ENCODE assay signal across 8 cellular contexts in the genomic region with DNA sequence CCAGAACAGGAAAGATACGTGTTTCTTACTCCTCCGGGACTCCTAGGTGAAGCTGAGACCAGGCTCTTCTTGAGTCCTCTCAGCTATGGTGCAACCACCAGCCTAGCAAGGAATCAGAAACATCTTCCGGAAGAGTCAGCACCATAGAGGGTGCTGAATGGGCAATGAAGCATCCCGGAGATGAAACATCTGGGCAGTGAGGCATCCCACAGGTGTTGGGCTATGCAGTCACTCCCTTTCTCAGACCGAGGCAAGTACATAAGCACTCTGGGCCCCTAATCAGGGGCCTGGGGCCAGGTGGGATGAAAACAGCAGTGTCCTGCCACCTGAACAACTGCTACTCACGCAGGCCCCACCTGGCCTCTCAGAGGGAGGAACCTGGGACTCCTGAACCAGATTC.
DNase-seq lines count a peak whose midpoint lies in the region; ATAC-seq and TF ChIP-seq lines count a peak whose summit lies in the region.

No MANE protein-coding gene starts in this region.

- peaks cover 67% of the 10 kb centered on the region for H3K79me2 ChIP-seq in ACC112 (ENCODE audit: control insufficient read depth, insufficient read depth, low read length, unreplicated experiment)

- no peak for TF ChIP-seq CTCF in cardiac fibroblast (IDR thresholded peaks at IDR 0.05; ENCODE audit: low read depth, low read length)

- ATAC-seq in GM19438 (IDR thresholded peaks at IDR 0.05; ENCODE audit: low read depth, unreplicated experiment) (peak; percentile 32), HG03558 (IDR thresholded peaks at IDR 0.05; ENCODE audit: extremely low read depth, unreplicated experiment) (peak; percentile 17)

- H3K27ac ChIP-seq in ACC112 (ENCODE audit: low read depth, low read length): no peak overlapping the region
- H3K27ac ChIP-seq in muscle layer of duodenum (ENCODE audit: low read length): peak overlapping the region; percentile 93

- H3K27me3 ChIP-seq in ACC112 (ENCODE audit: insufficient read depth, low read length) (no peaks in the 10 kb centered on the region), muscle layer of duodenum (ENCODE audit: low read depth, low read length) (no peaks in the 10 kb centered on the region)

- H3K4me3 ChIP-seq in ACC112 (ENCODE audit: low read depth, low read length) (peak overlapping the region; percentile 89), cardiac fibroblast (replicated peaks in 1 of 2; ENCODE audit: low read depth in 2 of 2, low read length in 2 of 2) (peak overlapping the region; percentile 96 to 97), muscle layer of duodenum (ENCODE audit: low read depth in 1 of 2, low read length in 2 of 2) (peak overlapping the region; percentile 87 to 94)

- 0 out of 2 replicates have a peak, but pooled peaks cover 6% of the 10 kb centered on the region for H3K36me3 ChIP-seq in ACC112 (ENCODE audit: insufficient read depth, low read length)
- H3K36me3 ChIP-seq in muscle layer of duodenum (ENCODE audit: control insufficient read depth in 1 of 2, insufficient read depth in 2 of 2, low read length in 2 of 2): peaks cover 8 to 14% of the 10 kb centered on the region in 2 donors

- H3K4me1 ChIP-seq in ACC112 (ENCODE audit: control insufficient read depth, insufficient read depth, low read length, unreplicated experiment): peaks cover 41% of the 10 kb centered on the region
- H3K4me1 ChIP-seq in muscle layer of duodenum (ENCODE audit: control insufficient read depth in 1 of 2, insufficient read depth in 2 of 2, low read length in 2 of 2): peaks cover 19 to 40% of the 10 kb centered on the region in 2 donors

- no peak for DNase-seq in cardiac fibroblast (ENCODE audit: low read depth in 2 of 2)
- no peak for DNase-seq in GDM1 (lab: John Stamatoyannopoulos, UW)
- no peak for DNase-seq in SHP77 treated with DMSO at 0.1 percent for 48 hours (lab: John Stamatoyannopoulos, UW)
- DNase-seq in globus pallidus (ENCODE audit: low spot score): no peak

- no peaks in the 10 kb centered on the region for H3K9me3 ChIP-seq in muscle layer of duodenum (ENCODE audit: control insufficient read depth in 1 of 2, low read length in 2 of 2)

- H2AFZ ChIP-seq in ACC112 (ENCODE audit: low read length, unreplicated experiment): no peak overlapping the region
